ENCODE assay signal across 8 cellular contexts in genomic region chr5:115601709-115602584, GRCh38. TPM values are rescaled to one million over a fixed set of nuclear protein-coding genes. Genes with fewer than 3 reads are reported as not detected.
A peak's percentile ranks its signal among the peaks of the same experiment; 100 is the strongest.
DNase-seq lines count a peak whose midpoint lies in the region; ATAC-seq and TF ChIP-seq lines count a peak whose summit lies in the region.

Gene TICAM2, minus strand, starts transcription at chr5:115602479. Its CDS starts 21,223 bp downstream, at chr5:115581256.

- DNase-seq in AG09319 (ENCODE audit: extremely low read depth, low read depth) (no peak), RPMI8226 (peak; percentile 75), left cardiac atrium (peak; percentile 75), prostate gland (ENCODE audit: low spot score) (peak; percentile 29), vagina (ENCODE audit: extremely low spot score in 2 of 2) (no peak)
- peak; percentile 73 for DNase-seq in activated naive CD8-positive, alpha-beta T cell treated with anti-CD3 and anti-CD28 coated beads, Interleukin-2, amount 10 ng/mL, durations not matched to agents 7 days and 5 days

- H3K27me3 ChIP-seq in prostate gland (replicated peaks; ENCODE audit: insufficient read depth) (no peaks in the 10 kb centered on the region), vagina (no peaks in the 10 kb centered on the region)

- TF ChIP-seq CTCF in AG09319 (IDR thresholded peaks at IDR 0.05; ENCODE audit: low read depth, low read length) (0 out of 2 replicates have a peak, but pooled peaks have one; percentile 2), prostate gland (IDR thresholded peaks at IDR 0.05) (peak in 2 of 4 experiments; percentile 5 to 28), vagina (IDR thresholded peaks at IDR 0.05) (no peak)

- ATAC-seq in GM18873 (IDR thresholded peaks at IDR 0.05; ENCODE audit: low FRiP score, unreplicated experiment) (peak; percentile 85), HG03095 (IDR thresholded peaks at IDR 0.05; ENCODE audit: unreplicated experiment) (peak; percentile 79), left cardiac atrium (peak; percentile 89 to 93)
- peak; percentile 82 for ATAC-seq in activated naive CD8-positive, alpha-beta T cell treated with anti-CD3 and anti-CD28 coated beads, Interleukin-2, amount 10 ng/mL, durations not matched to agents 7 days and 5 days (ENCODE audit: low read depth)

- peak within 1 kb of the TSS; percentile 71 for H3K4me3 Mint-ChIP-seq in activated naive CD8-positive, alpha-beta T cell treated with anti-CD3 and anti-CD28 coated beads, Interleukin-2, amount 10 ng/mL, durations not matched to agents 7 days and 5 days

- H3K27me3 Mint-ChIP-seq in activated naive CD8-positive, alpha-beta T cell treated with anti-CD3 and anti-CD28 coated beads, Interleukin-2, amount 10 ng/mL, durations not matched to agents 7 days and 5 days, result no peaks in the 10 kb centered on the region

- intact Hi-C loops in left cardiac atrium (cut with DNase I), result no loop called here
- intact Hi-C loops in prostate gland (cut with DNase I), result no loop called here
- intact Hi-C loops in vagina (cut with DNase I), result no loop called here

- WGBS in prostate gland, result under 1% methylated on average over 66 of the region's 71 CpGs

- TF ChIP-seq POLR2A in prostate gland (IDR thresholded peaks at IDR 0.05) (peak; percentile 51), vagina (IDR thresholded peaks at IDR 0.05) (no peak)

- peaks cover 18% of the 10 kb centered on the region for H3K36me3 Mint-ChIP-seq in activated naive CD8-positive, alpha-beta T cell treated with anti-CD3 and anti-CD28 coated beads, Interleukin-2, amount 10 ng/mL, durations not matched to agents 7 days and 5 days

- H3K4me1 ChIP-seq in prostate gland (replicated peaks), result no peaks in the 10 kb centered on the region
- H3K4me1 ChIP-seq in vagina, result peaks cover 44% of the 10 kb centered on the region

- H3K9me3 Mint-ChIP-seq in activated naive CD8-positive, alpha-beta T cell treated with anti-CD3 and anti-CD28 coated beads, Interleukin-2, amount 10 ng/mL, durations not matched to agents 7 days and 5 days, result no peaks in the 10 kb centered on the region

- H3K4me3 ChIP-seq in prostate gland, result peak within 1 kb of the TSS; percentile 83 to 89
- peak within 1 kb of the TSS; percentile 74 to 93 for H3K4me3 ChIP-seq in vagina

- peak within 1 kb of the TSS; percentile 83 for H3K27ac Mint-ChIP-seq in activated naive CD8-positive, alpha-beta T cell treated with anti-CD3 and anti-CD28 coated beads, Interleukin-2, amount 10 ng/mL, durations not matched to agents 7 days and 5 days

- H3K4me1 Mint-ChIP-seq in activated naive CD8-positive, alpha-beta T cell treated with anti-CD3 and anti-CD28 coated beads, Interleukin-2, amount 10 ng/mL, durations not matched to agents 7 days and 5 days, result peaks cover 21% of the 10 kb centered on the region

- no peaks in the 10 kb centered on the region for H3K9me3 ChIP-seq in prostate gland
- H3K9me3 ChIP-seq in vagina, result no peaks in the 10 kb centered on the region

- POLR2A ChIA-PET in activated naive CD8-positive, alpha-beta T cell treated with anti-CD3 and anti-CD28 coated beads, Interleukin-2, amount 10 ng/mL, durations not matched to agents 7 days and 5 days (lab: Charles Lee), result interaction anchor here (0.7 to 0.9 kb wide), 4 partner anchors 15 to 26 kb away, joined by 3 to 6 read pairs (median 5); no protein-coding TSS in a partner anchor

- H3K27ac ChIP-seq in prostate gland (peak within 1 kb of the TSS; percentile 85 to 88), vagina (peak within 1 kb of the TSS; percentile 98)

- H3K36me3 ChIP-seq in prostate gland, result no peaks in the 10 kb centered on the region
- no peaks in the 10 kb centered on the region for H3K36me3 ChIP-seq in vagina

RNA-seq across cellular contexts. Expression of gene TICAM2, which starts in this region (rescaled TPM):
- total RNA-seq in activated naive CD8-positive, alpha-beta T cell treated with anti-CD3 and anti-CD28 coated beads, Interleukin-2, amount 10 ng/mL, durations not matched to agents 7 days and 5 days, result 1 to 10 TPM; 1.7 to 1.8 TPM
- total RNA-seq in left cardiac atrium (1 to 10 TPM; 3.5 TPM), prostate gland (1 to 10 TPM; 1.9 TPM), vagina (0.98 TPM)

Comparison
In these comparisons a context has a peak if more than half of its experiments do, and no peak if none do; other contexts are left out.
1. DNase-seq: peak in RPMI8226 (single experiment), activated naive CD8-positive, alpha-beta T cell treated with anti-CD3 and anti-CD28 coated beads, Interleukin-2, amount 10 ng/mL, durations not matched to agents 7 days and 5 days (single experiment), left cardiac atrium (single experiment) and prostate gland (single experiment); none in AG09319 (single experiment) and vagina (0 of 2).
2. Peak in every context shown above with its lines, with median percentiles within 50 percentile points of each other: ATAC-seq.